17 cellular contexts compared by ENCODE assay signal in genomic region chr6:127177030-127177928, GRCh38. TPM values are rescaled to one million over a fixed set of nuclear protein-coding genes. Genes with fewer than 3 reads are reported as not detected.
DNase-seq lines count a peak whose midpoint lies in the region; ATAC-seq and TF ChIP-seq lines count a peak whose summit lies in the region.
"Had no signal": no experiment of that assay in that cellular context is flagged by ENCODE, and none has a peak within 500 bp of the region (broad histone marks: within the 10 kb centered on the region; RNA-seq: fewer than 3 reads in every experiment).

No MANE protein-coding gene starts in this region.

- no peak overlapping the region for H3K27ac ChIP-seq in PC-3 (ENCODE audit: low read length)
- H3K27ac ChIP-seq: SJSA1 had no signal

- H3K4me1 ChIP-seq in PC-3 (ENCODE audit: insufficient read depth, low read length), result no peaks in the 10 kb centered on the region

- TF ChIP-seq CTCF in fibroblast of pulmonary artery (IDR thresholded peaks at IDR 0.05; ENCODE audit: low read length, missing control alignments) (no peak), PC-3 (conservative IDR thresholded peaks at IDR 0.05; ENCODE audit: low read depth, low read length) (no peak), WTC11 (IDR thresholded peaks at IDR 0.05) (no peak)

- no peaks in the 10 kb centered on the region for H4K20me1 ChIP-seq in PC-3 (ENCODE audit: low read length)

- no peak overlapping the region for H3K27ac Mint-ChIP-seq in WTC11
- H3K27ac Mint-ChIP-seq: CD4-positive, alpha-beta T cell had no signal

- H3K4me2 ChIP-seq in PC-3 (ENCODE audit: low read length), result no peak overlapping the region

- no peaks in the 10 kb centered on the region for H3K79me2 ChIP-seq in PC-3 (ENCODE audit: low read length)

- peaks cover 8% of the 10 kb centered on the region for H3K9me3 Mint-ChIP-seq in WTC11
- H3K9me3 Mint-ChIP-seq: CD4-positive, alpha-beta T cell had no signal

- H3K9me3 ChIP-seq in PC-3 (ENCODE audit: low read length), result no peaks in the 10 kb centered on the region
- H3K9me3 ChIP-seq: psoas muscle, SJSA1 had no signal

- H2AFZ ChIP-seq in PC-3 (ENCODE audit: low read length), result no peak overlapping the region

- H3K36me3 Mint-ChIP-seq in WTC11, result no peaks in the 10 kb centered on the region

- H3K36me3 ChIP-seq in PC-3 (ENCODE audit: low read depth, low read length), result no peaks in the 10 kb centered on the region
- H3K36me3 ChIP-seq: SJSA1 had no signal

- H3K4me3 ChIP-seq in fibroblast of pulmonary artery (replicated peaks; ENCODE audit: low read depth, low read length) (no peak overlapping the region), PC-3 (ENCODE audit: low read length) (no peak overlapping the region)
- H3K4me3 ChIP-seq: psoas muscle, SJSA1 had no signal

- no peak overlapping the region for H3K9ac ChIP-seq in PC-3 (ENCODE audit: low read length)

- H3K27me3 ChIP-seq in PC-3 (ENCODE audit: low read length), result no peaks in the 10 kb centered on the region; the same call in 1 of the 2 replicates
- H3K27me3 ChIP-seq: SJSA1 had no signal

- no peaks in the 10 kb centered on the region for H3K27me3 Mint-ChIP-seq in WTC11 (ENCODE audit: low read depth)

- H3K9me2 ChIP-seq in PC-3 (replicated peaks; ENCODE audit: low read length), result no peaks in the 10 kb centered on the region

- DNase-seq in EH (ENCODE audit: low read depth) (peak; percentile 78), RPMI7951 (ENCODE audit: low read depth) (peak; percentile 5), fibroblast of pulmonary artery (ENCODE audit: low read depth) (peak; percentile 72), sciatic nerve (ENCODE audit: low spot score) (no peak), PC-3 (no peak), AG08396 (ENCODE audit: low spot score) (no peak), superior temporal gyrus (ENCODE audit: extremely low spot score) (no peak), WTC11 (ENCODE audit: low spot score) (no peak)
- DNase-seq: activated naive CD4-positive, alpha-beta T cell; CD4-positive, alpha-beta T cell; GF-D8; psoas muscle; stimulated activated CD4-positive, alpha-beta T cell treated with anti-CD3 and anti-CD28 coated beads, Interleukin-4, amount 100 ng/mL, for 4 hours; stimulated activated naive CD4-positive, alpha-beta T cell had no signal

- peaks cover 8% of the 10 kb centered on the region for H3K4me1 Mint-ChIP-seq in WTC11

- POLR2A ChIA-PET in PC-3 (lab: Charles Lee; ENCODE audit: unreplicated experiment), result no interaction called here
- POLR2A ChIA-PET in WTC11 (lab: Charles Lee), result no interaction called here

- BruUV-seq in PC-3 (replicated peaks; lab: Mats Ljungman, UMichigan), result no TSS peak

- intact Hi-C loops in sciatic nerve (cut with DNase I) (no loop called here), PC-3 (cut with micrococcal nuclease) (no loop called here)

- H3F3A ChIP-seq in PC-3 (ENCODE audit: low read length, unreplicated experiment), result no peaks in the 10 kb centered on the region

- CTCF ChIA-PET in PC-3 (lab: Charles Lee) (no interaction called here), WTC11 (lab: Charles Lee) (interaction anchor here (1.2 to 3.6 kb wide), 2 partner anchors 8 to 11 kb away, joined by 4 to 22 read pairs; no protein-coding TSS in a partner anchor)

- ATAC-seq in sciatic nerve (peak; percentile 85), PC-3 (no peak), WTC11 (no peak)
- ATAC-seq: esophagus mucosa had no signal

- no peak overlapping the region for H3K4me3 Mint-ChIP-seq in WTC11
- H3K4me3 Mint-ChIP-seq: CD4-positive, alpha-beta T cell had no signal

TF ChIP-seq in WTC11, 78 proteins besides CTCF, POLR2A, EP300 and RAD21:
- TF ChIP-seq GTF2I (CRISPR knock-in tag; conservative IDR thresholded peaks at IDR 0.05), result no peak
- TF ChIP-seq FOXP1 (CRISPR knock-in tag; IDR thresholded peaks at IDR 0.05; ENCODE audit: borderline replicate concordance), result no peak
- TF ChIP-seq CBFB (CRISPR knock-in tag; IDR thresholded peaks at IDR 0.05; ENCODE audit: low read depth), result no peak
- no peak for TF ChIP-seq JUN (CRISPR knock-in tag; IDR thresholded peaks at IDR 0.05)
- no peak for TF ChIP-seq TEAD1 (CRISPR knock-in tag; IDR thresholded peaks at IDR 0.05)
TF ChIP-seq in WTC11: peak in this region for 0.

RNA-seq across cellular contexts. Expression of gene RSPO3, which starts 58.8 kb away (rescaled TPM):
- not detected in 2 replicates for total RNA-seq in RPMI7951 (2014; rRNA removed; shearing (Covaris generic))
- total RNA-seq in sciatic nerve (17.2 TPM), PC-3 (2014; rRNA removed) (not detected in 2 replicates), WTC11 (2021) (0.14 TPM in 1 of 3 replicates, not detected in the others)
- total RNA-seq: activated CD8-positive, alpha-beta memory T cell treated with anti-CD3 and anti-CD28 coated beads for 36 hours; CD4-positive, alpha-beta T cell; SJSA1 had no signal

Comparison
In these comparisons a context has a peak if more than half of its experiments do, and no peak if none do; other contexts are left out.
1. DNase-seq: peak in EH (single experiment), RPMI7951 (single experiment) and fibroblast of pulmonary artery (single experiment); none in sciatic nerve (single experiment), PC-3 (single experiment), AG08396 (single experiment), superior temporal gyrus (single experiment) and WTC11 (single experiment).
2. RNA of gene RSPO3, which starts 58.8 kb away (total RNA-seq): 17.2 TPM in sciatic nerve (single experiment); 0.14 TPM in WTC11, not detected in RPMI7951 and not detected in PC-3; every median in the first group is over 10 times any median in the second.